In the genomic region with DNA sequence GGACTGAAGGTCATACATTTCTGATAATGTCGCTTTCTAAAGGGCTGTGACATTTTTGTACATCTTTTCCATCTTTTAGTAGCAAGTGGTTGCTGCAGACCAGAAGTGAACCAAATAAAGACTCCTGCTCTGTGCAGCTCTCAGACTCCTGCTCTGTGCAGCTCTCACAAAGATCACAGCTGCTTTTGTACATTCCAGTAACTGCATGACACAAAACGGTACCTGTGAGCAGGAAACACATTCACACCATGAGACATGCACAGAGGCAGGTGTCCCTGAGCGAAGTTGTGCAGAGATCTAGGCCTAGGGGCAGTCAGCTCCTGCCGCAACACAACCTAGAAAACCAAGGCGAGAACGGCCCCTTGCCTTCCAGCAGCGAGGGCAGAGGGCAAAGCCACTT, we compare ENCODE assay signal across 12 cellular contexts.
DNase-seq lines count a peak whose midpoint lies in the region; ATAC-seq and TF ChIP-seq lines count a peak whose summit lies in the region.
"Had no signal": no experiment of that assay in that cellular context is flagged by ENCODE, and none has a peak within 500 bp of the region (broad histone marks: within the 10 kb centered on the region; RNA-seq: fewer than 3 reads in every experiment).

No MANE protein-coding gene starts in this region.

- H3K14ac ChIP-seq in neuronal stem cell (ENCODE audit: low read length) = no peak overlapping the region

- no peak overlapping the region for H2BK12ac ChIP-seq in neuronal stem cell (ENCODE audit: low read length)

- peaks cover 8% of the 10 kb centered on the region for H3K79me1 ChIP-seq in neuronal stem cell (ENCODE audit: low read depth, low read length)

- ATAC-seq in GM21737 (IDR thresholded peaks at IDR 0.05; ENCODE audit: unreplicated experiment) = peak; percentile 27
- ATAC-seq in HG03280 (IDR thresholded peaks at IDR 0.05; ENCODE audit: unreplicated experiment) = no peak
- ATAC-seq in GM19467 (IDR thresholded peaks at IDR 0.05; ENCODE audit: unreplicated experiment) = no peak

- no peak overlapping the region for H3K4me3 ChIP-seq in neuronal stem cell (ENCODE audit: low read length in 2 of 2)
- H3K4me3 ChIP-seq: ovary had no signal

- H2BK5ac ChIP-seq in neuronal stem cell (ENCODE audit: low read length) = peak overlapping the region; percentile 90

- no CpG with 5 or more reads among the region's 7 CpGs for WGBS in neuronal stem cell (ENCODE audit: extremely low coverage in 2 of 2, insufficient read length in 2 of 2, insufficient replicate concordance in 1 of 2), 2 donors

- DNase-seq in activated CD4-positive, alpha-beta T cell treated with anti-CD3 and anti-CD28 coated beads, Interleukin-2, amount 10 ng/mL, durations not matched to agents 24 days and 14 days = no peak
- DNase-seq in activated CD4-positive, alpha-beta T cell treated with anti-CD3 and anti-CD28 coated beads, Interleukin-2, amount 50 U/mL, for 1 hour = no peak
- no peak for DNase-seq in neuronal stem cell (ENCODE audit: low spot score)
- DNase-seq in Calu3 = no peak
- DNase-seq: amygdala; effector CD8-positive, alpha-beta T cell; ovary had no signal

- intact Hi-C loops in activated CD4-positive, alpha-beta T cell treated with anti-CD3 and anti-CD28 coated beads, Interleukin-2, amount 10 ng/mL, durations not matched to agents 24 days and 14 days (cut with micrococcal nuclease) = no loop called here
- intact Hi-C loops in Calu3 (cut with micrococcal nuclease; ENCODE audit: unreplicated experiment) = no loop called here

- H3K27ac Mint-ChIP-seq in activated CD4-positive, alpha-beta T cell treated with anti-CD3 and anti-CD28 coated beads, Interleukin-2, amount 10 ng/mL, durations not matched to agents 24 days and 14 days = peak overlapping the region; percentile 73
- peak overlapping the region; percentile 69 for H3K27ac Mint-ChIP-seq in T-helper 1 cell treated with Interleukin-12 subunit alpha and Interleukin-12 subunit beta and Interleukin-4 antibody, amounts not matched to agents 30 μg/mL and 1 μg/mL, for 36 hours
- no peak overlapping the region for H3K27ac Mint-ChIP-seq in Calu3 (ENCODE audit: unreplicated experiment)

- H3K4me2 ChIP-seq in neuronal stem cell (ENCODE audit: insufficient read depth, low read length, poor library complexity, severe bottlenecking) = no peak overlapping the region

- no peak overlapping the region for H3K4ac ChIP-seq in neuronal stem cell (ENCODE audit: low read length)

- H3K4me3 Mint-ChIP-seq in activated CD4-positive, alpha-beta T cell treated with anti-CD3 and anti-CD28 coated beads, Interleukin-2, amount 10 ng/mL, durations not matched to agents 24 days and 14 days = peak overlapping the region; percentile 14
- H3K4me3 Mint-ChIP-seq in T-helper 1 cell treated with Interleukin-12 subunit alpha and Interleukin-12 subunit beta and Interleukin-4 antibody, amounts not matched to agents 30 μg/mL and 1 μg/mL, for 36 hours = peak overlapping the region; percentile 27
- H3K4me3 Mint-ChIP-seq in Calu3 (ENCODE audit: low read depth, unreplicated experiment) = no peak overlapping the region
- H3K4me3 Mint-ChIP-seq: stimulated activated naive CD8-positive, alpha-beta T cell treated with anti-CD3 and anti-CD28 coated beads, Interleukin-15, Interleukin-2, amounts not matched to agents 100 ng/mL and 50 ng/mL, for 24 hours had no signal

- no peak overlapping the region for H3K27ac ChIP-seq in neuronal stem cell (replicated peaks; ENCODE audit: low read length)
- H3K27ac ChIP-seq: ovary had no signal

- H4K91ac ChIP-seq in neuronal stem cell (ENCODE audit: low read depth, low read length, poor library complexity) = no peak overlapping the region

- H3K23ac ChIP-seq in neuronal stem cell (ENCODE audit: low read depth, low read length, poor library complexity) = no peak overlapping the region

- no peak overlapping the region for H2AK5ac ChIP-seq in neuronal stem cell (ENCODE audit: low read depth, low read length)

- H2BK15ac ChIP-seq in neuronal stem cell (ENCODE audit: low read length) = no peak overlapping the region

- no peak overlapping the region for H3K18ac ChIP-seq in neuronal stem cell (ENCODE audit: low read length)

- H2AFZ ChIP-seq in neuronal stem cell (ENCODE audit: low read length) = no peak overlapping the region

- no peaks in the 10 kb centered on the region for H3K27me3 ChIP-seq in neuronal stem cell (ENCODE audit: control insufficient read depth in 3 of 3, insufficient read depth in 3 of 3, low read depth in 1 of 3, low read length in 3 of 3)
- H3K27me3 ChIP-seq: ovary had no signal

- TF ChIP-seq CTCF in Calu3 (IDR thresholded peaks at IDR 0.05; ENCODE audit: unreplicated experiment) = no peak

- no peak overlapping the region for H3K9ac ChIP-seq in neuronal stem cell (ENCODE audit: low read depth, low read length, poor library complexity)

- no TSS peak for BruUV-seq in Calu3 (replicated peaks; lab: Mats Ljungman, UMichigan)

- H3K4me1 ChIP-seq in neuronal stem cell (ENCODE audit: control insufficient read depth in 2 of 2, insufficient read depth in 1 of 2, low read depth in 1 of 2, low read length in 2 of 2) = no peaks in the 10 kb centered on the region

- no peak overlapping the region for H2BK120ac ChIP-seq in neuronal stem cell (ENCODE audit: low read depth, low read length)

- CTCF ChIA-PET in Calu3 (lab: Charles Lee) = no interaction called here

- peaks cover 23% of the 10 kb centered on the region for H3K4me1 Mint-ChIP-seq in activated CD4-positive, alpha-beta T cell treated with anti-CD3 and anti-CD28 coated beads, Interleukin-2, amount 10 ng/mL, durations not matched to agents 24 days and 14 days
- peaks cover 26% of the 10 kb centered on the region for H3K4me1 Mint-ChIP-seq in T-helper 1 cell treated with Interleukin-12 subunit alpha and Interleukin-12 subunit beta and Interleukin-4 antibody, amounts not matched to agents 30 μg/mL and 1 μg/mL, for 36 hours (ENCODE audit: low read depth)
- H3K4me1 Mint-ChIP-seq in Calu3 (ENCODE audit: low read depth, unreplicated experiment) = no peaks in the 10 kb centered on the region

- H3K36me3 Mint-ChIP-seq in activated CD4-positive, alpha-beta T cell treated with anti-CD3 and anti-CD28 coated beads, Interleukin-2, amount 10 ng/mL, durations not matched to agents 24 days and 14 days (ENCODE audit: low read depth) = peaks cover 22% of the 10 kb centered on the region
- H3K36me3 Mint-ChIP-seq in T-helper 1 cell treated with Interleukin-12 subunit alpha and Interleukin-12 subunit beta and Interleukin-4 antibody, amounts not matched to agents 30 μg/mL and 1 μg/mL, for 36 hours (ENCODE audit: low read depth) = peaks cover 11% of the 10 kb centered on the region
- H3K36me3 Mint-ChIP-seq in Calu3 (ENCODE audit: insufficient read depth, unreplicated experiment) = peaks cover 59% of the 10 kb centered on the region

- H4K8ac ChIP-seq in neuronal stem cell (ENCODE audit: low read depth, low read length) = no peak overlapping the region

- H3K9me3 ChIP-seq in neuronal stem cell (replicated peaks in 1 of 2; ENCODE audit: control insufficient read depth in 2 of 2, insufficient read depth in 1 of 2, low read depth in 1 of 2, low read length in 2 of 2) = no peaks in the 10 kb centered on the region
- H3K9me3 ChIP-seq: ovary had no signal

- no peaks in the 10 kb centered on the region for H3K27me3 Mint-ChIP-seq in activated CD4-positive, alpha-beta T cell treated with anti-CD3 and anti-CD28 coated beads, Interleukin-2, amount 10 ng/mL, durations not matched to agents 24 days and 14 days
- no peaks in the 10 kb centered on the region for H3K27me3 Mint-ChIP-seq in T-helper 1 cell treated with Interleukin-12 subunit alpha and Interleukin-12 subunit beta and Interleukin-4 antibody, amounts not matched to agents 30 μg/mL and 1 μg/mL, for 36 hours (ENCODE audit: low read depth)
- no peaks in the 10 kb centered on the region for H3K27me3 Mint-ChIP-seq in Calu3 (ENCODE audit: unreplicated experiment)
- H3K27me3 Mint-ChIP-seq: stimulated activated naive CD8-positive, alpha-beta T cell treated with anti-CD3 and anti-CD28 coated beads, Interleukin-15, Interleukin-2, amounts not matched to agents 100 ng/mL and 50 ng/mL, for 24 hours had no signal

- H3K36me3 ChIP-seq in neuronal stem cell (replicated peaks in 1 of 2; ENCODE audit: control insufficient read depth in 2 of 2, insufficient read depth in 2 of 2, low read length in 2 of 2) = peaks cover 35 to 84% of the 10 kb centered on the region in 2 donors
- H3K36me3 ChIP-seq: ovary had no signal

- no peaks in the 10 kb centered on the region for H3K9me3 Mint-ChIP-seq in activated CD4-positive, alpha-beta T cell treated with anti-CD3 and anti-CD28 coated beads, Interleukin-2, amount 10 ng/mL, durations not matched to agents 24 days and 14 days
- H3K9me3 Mint-ChIP-seq in T-helper 1 cell treated with Interleukin-12 subunit alpha and Interleukin-12 subunit beta and Interleukin-4 antibody, amounts not matched to agents 30 μg/mL and 1 μg/mL, for 36 hours = no peaks in the 10 kb centered on the region
- H3K9me3 Mint-ChIP-seq in Calu3 (ENCODE audit: low read depth, unreplicated experiment) = no peaks in the 10 kb centered on the region
- H3K9me3 Mint-ChIP-seq: stimulated activated naive CD8-positive, alpha-beta T cell treated with anti-CD3 and anti-CD28 coated beads, Interleukin-15, Interleukin-2, amounts not matched to agents 100 ng/mL and 50 ng/mL, for 24 hours had no signal
